In genomic region chr4:72330381-72330780, GRCh38 we compare ENCODE assay signal across 2 cellular contexts.
"Had no signal": no experiment of that assay in that cellular context is flagged by ENCODE, and none has a peak within 500 bp of the region (broad histone marks: within the 10 kb centered on the region; RNA-seq: fewer than 3 reads in every experiment).

No MANE protein-coding gene starts in this region.

- DNase-seq: GDM1, GF-D8 had no signal
